Comparison of ENCODE assay signal across 9 cellular contexts in genomic region chr6:113805167-113805835, GRCh38. TPM values are rescaled to one million over a fixed set of nuclear protein-coding genes. Genes with fewer than 3 reads are reported as not detected.
DNase-seq lines count a peak whose midpoint lies in the region; ATAC-seq and TF ChIP-seq lines count a peak whose summit lies in the region.
"Had no signal": no experiment of that assay in that cellular context is flagged by ENCODE, and none has a peak within 500 bp of the region (broad histone marks: within the 10 kb centered on the region; RNA-seq: fewer than 3 reads in every experiment).

No MANE protein-coding gene starts in this region.

- H3K9me3 ChIP-seq in CD8-positive, alpha-beta memory T cell (ENCODE audit: low read length) = no peaks in the 10 kb centered on the region
- H3K9me3 ChIP-seq: Caco-2 had no signal

- no peaks in the 10 kb centered on the region for H3K36me3 Mint-ChIP-seq in endothelial cell (ENCODE audit: low read depth, unreplicated experiment)
- H3K36me3 Mint-ChIP-seq in CD8-positive, alpha-beta memory T cell = no peaks in the 10 kb centered on the region

- H3K36me3 ChIP-seq in CD8-positive, alpha-beta memory T cell (ENCODE audit: insufficient read depth, low read length) = no peaks in the 10 kb centered on the region

- ATAC-seq in GM21381 (IDR thresholded peaks at IDR 0.05; ENCODE audit: unreplicated experiment) (peak; percentile 90), HG03457 (IDR thresholded peaks at IDR 0.05; ENCODE audit: unreplicated experiment) (peak; percentile 81)

- no peaks in the 10 kb centered on the region for H3K9me3 Mint-ChIP-seq in endothelial cell (ENCODE audit: unreplicated experiment)
- no peaks in the 10 kb centered on the region for H3K9me3 Mint-ChIP-seq in CD8-positive, alpha-beta memory T cell

- no peaks in the 10 kb centered on the region for H3K4me1 ChIP-seq in CD8-positive, alpha-beta memory T cell (ENCODE audit: insufficient read depth, low read length)

- POLR2A ChIA-PET in CD8-positive, alpha-beta memory T cell (lab: Charles Lee) = no interaction called here
- POLR2A ChIA-PET in HEK293T (lab: Yijun Ruan, JAX) = no interaction called here

- peaks cover 16% of the 10 kb centered on the region for H3K4me1 Mint-ChIP-seq in endothelial cell (ENCODE audit: unreplicated experiment)
- H3K4me1 Mint-ChIP-seq in CD8-positive, alpha-beta memory T cell = peaks cover 0 to 2% (median 0%) of the 10 kb centered on the region in 3 donors

- H3K27me3 ChIP-seq in CD8-positive, alpha-beta memory T cell (ENCODE audit: insufficient read depth, low read length, poor library complexity, severe bottlenecking) = no peaks in the 10 kb centered on the region

- TF ChIP-seq CTCF in endothelial cell (IDR thresholded peaks at IDR 0.05; ENCODE audit: unreplicated experiment) = no peak

- peak overlapping the region; percentile 43; the same call in 1 of the 2 replicates for H3K4me3 ChIP-seq in GM08714 (ENCODE audit: low read length)
- H3K4me3 ChIP-seq in CD8-positive, alpha-beta memory T cell (ENCODE audit: low read length) = no peak overlapping the region

- no peak overlapping the region for H3K27ac ChIP-seq in CD8-positive, alpha-beta memory T cell (ENCODE audit: low read depth, low read length)

- H3K27ac Mint-ChIP-seq in endothelial cell (ENCODE audit: unreplicated experiment) = no peak overlapping the region
- no peak overlapping the region for H3K27ac Mint-ChIP-seq in CD8-positive, alpha-beta memory T cell

- CTCF ChIA-PET in CD8-positive, alpha-beta memory T cell (lab: Charles Lee) = no interaction called here
- CTCF ChIA-PET in HEK293T (lab: Yijun Ruan, JAX) = no interaction called here

- peak; percentile 39 for DNase-seq in fibroblast of peridontal ligament (ENCODE audit: extremely low read depth)
- no peak for DNase-seq in endothelial cell (ENCODE audit: low spot score)
- no peak for DNase-seq in cerebellar nuclear complex (lab: John Stamatoyannopoulos, UW)
- no peak for DNase-seq in CD8-positive, alpha-beta memory T cell
- no peak for DNase-seq in HEK293T (ENCODE audit: extremely low spot score)
- DNase-seq: Caco-2 had no signal

- no peak overlapping the region for H3K4me3 Mint-ChIP-seq in endothelial cell (ENCODE audit: unreplicated experiment)
- no peak overlapping the region for H3K4me3 Mint-ChIP-seq in CD8-positive, alpha-beta memory T cell

- H3K27me3 Mint-ChIP-seq in endothelial cell (ENCODE audit: unreplicated experiment) = peaks cover 3% of the 10 kb centered on the region
- peaks cover 1 to 9% of the 10 kb centered on the region in 2 donors for H3K27me3 Mint-ChIP-seq in CD8-positive, alpha-beta memory T cell

TF ChIP-seq in HEK293T, 16 proteins besides CTCF, POLR2A, EP300 and RAD21:
- TF ChIP-seq NFRKB (IDR thresholded peaks at IDR 0.05) = no peak
- no peak for TF ChIP-seq ELF4 (IDR thresholded peaks at IDR 0.05)
- TF ChIP-seq PKNOX1 (IDR thresholded peaks at IDR 0.05) = no peak
- no peak for TF ChIP-seq TARDBP (IDR thresholded peaks at IDR 0.05)
- no peak for TF ChIP-seq FOXM1 (IDR thresholded peaks at IDR 0.05; ENCODE audit: borderline replicate concordance)
- TF ChIP-seq HDGF (IDR thresholded peaks at IDR 0.05; ENCODE audit: borderline replicate concordance) = no peak
- TF ChIP-seq ZNF384 (IDR thresholded peaks at IDR 0.05) = no peak
- no peak for TF ChIP-seq SUZ12 (IDR thresholded peaks at IDR 0.05)
- no peak for TF ChIP-seq LEF1 (IDR thresholded peaks at IDR 0.05; ENCODE audit: borderline replicate concordance)
- no peak for TF ChIP-seq L3MBTL2 (conservative IDR thresholded peaks at IDR 0.05)
- no peak for TF ChIP-seq CTBP1 (IDR thresholded peaks at IDR 0.05; ENCODE audit: borderline replicate concordance)
- no peak for TF ChIP-seq FOXK2 (IDR thresholded peaks at IDR 0.05)
- no peak for TF ChIP-seq ARNT (IDR thresholded peaks at IDR 0.05)
TF ChIP-seq in HEK293T: peak in this region for 0.

RNA-seq across cellular contexts. Expression of gene MARCKS, which starts 51.8 kb away (rescaled TPM):
- 669 TPM for total RNA-seq in endothelial cell (ENCODE audit: unreplicated experiment)
- total RNA-seq in CD8-positive, alpha-beta memory T cell = 1 to 10 TPM in 1 of 2 experiments, under 1 TPM in 1; 0.96 to 1.1 TPM
- not detected for polyA plus RNA-seq in CD8-positive, alpha-beta memory T cell

Comparison
In these comparisons a context has a peak if more than half of its experiments do, and no peak if none do; other contexts are left out.
1. RNA of gene MARCKS, which starts 51.8 kb away (total RNA-seq): 669 TPM in endothelial cell (single experiment); 0.96 to 1.1 TPM in CD8-positive, alpha-beta memory T cell; every median in the first group is over 100 times any median in the second.